ENCODE assay signal across 8 cellular contexts in genomic region chr10:60964257-60965235, GRCh38. TPM values are rescaled to one million over a fixed set of nuclear protein-coding genes. Genes with fewer than 3 reads are reported as not detected.
DNase-seq lines count a peak whose midpoint lies in the region; ATAC-seq and TF ChIP-seq lines count a peak whose summit lies in the region.

No MANE protein-coding gene starts in this region.

- H3K27me3 Mint-ChIP-seq in activated CD8-positive, alpha-beta T cell treated with anti-CD3 and anti-CD28 coated beads, Interleukin-2, amount 10 ng/mL, durations not matched to agents 7 days and 5 days (ENCODE audit: low read depth) = peaks cover 5% of the 10 kb centered on the region

- no peaks in the 10 kb centered on the region for H3K9me3 ChIP-seq in esophagus squamous epithelium
- H3K9me3 ChIP-seq in muscle layer of duodenum (ENCODE audit: control insufficient read depth in 1 of 2, low read length in 2 of 2) = no peaks in the 10 kb centered on the region
- H3K9me3 ChIP-seq in thoracic aorta = no peaks in the 10 kb centered on the region

- POLR2A ChIA-PET in activated CD8-positive, alpha-beta T cell treated with anti-CD3 and anti-CD28 coated beads, Interleukin-2, amount 10 ng/mL, durations not matched to agents 7 days and 5 days (lab: Charles Lee) = no interaction called here

- CTCF ChIA-PET in activated CD8-positive, alpha-beta T cell treated with anti-CD3 and anti-CD28 coated beads, Interleukin-2, amount 10 ng/mL, durations not matched to agents 7 days and 5 days (lab: Charles Lee) = interaction anchor here (0.7 to 1.7 kb wide), 9 partner anchors 9 to 159 kb away, joined by 3 to 10 read pairs (median 4); no protein-coding TSS in a partner anchor

- peak; percentile 35 to 85 (median 75) for TF ChIP-seq CTCF in esophagus squamous epithelium (IDR thresholded peaks at IDR 0.05)
- peak; percentile 77 for TF ChIP-seq CTCF in thoracic aorta (IDR thresholded peaks at IDR 0.05)

- H3K27me3 ChIP-seq in esophagus squamous epithelium = no peaks in the 10 kb centered on the region
- no peaks in the 10 kb centered on the region for H3K27me3 ChIP-seq in muscle layer of duodenum (ENCODE audit: low read depth, low read length)
- no peaks in the 10 kb centered on the region for H3K27me3 ChIP-seq in thoracic aorta (replicated peaks; ENCODE audit: insufficient read depth)

- no peak overlapping the region for H3K4me3 Mint-ChIP-seq in activated CD8-positive, alpha-beta T cell treated with anti-CD3 and anti-CD28 coated beads, Interleukin-2, amount 10 ng/mL, durations not matched to agents 7 days and 5 days

- no peaks in the 10 kb centered on the region for H3K9me3 Mint-ChIP-seq in activated CD8-positive, alpha-beta T cell treated with anti-CD3 and anti-CD28 coated beads, Interleukin-2, amount 10 ng/mL, durations not matched to agents 7 days and 5 days (ENCODE audit: insufficient read depth)

- ATAC-seq in HG02642 (IDR thresholded peaks at IDR 0.05; ENCODE audit: poor library complexity, unreplicated experiment) (peak; percentile 56), thoracic aorta (ENCODE audit: insufficient number of reproducible peaks, low FRiP score, low read depth) (peak; percentile 78)
- ATAC-seq in activated CD8-positive, alpha-beta T cell treated with anti-CD3 and anti-CD28 coated beads, Interleukin-2, amount 10 ng/mL, durations not matched to agents 7 days and 5 days = no peak

- H3K27ac ChIP-seq in esophagus squamous epithelium (peak overlapping the region; percentile 9 to 74 (median 61)), muscle layer of duodenum (ENCODE audit: low read length) (peak overlapping the region; percentile 68), thoracic aorta (peak overlapping the region in 1 of 2 donors; percentile 22)

- H3K4me3 ChIP-seq in esophagus squamous epithelium (no peak overlapping the region), muscle layer of duodenum (ENCODE audit: low read depth in 1 of 2, low read length in 2 of 2) (no peak overlapping the region), thoracic aorta (peak overlapping the region; percentile 23)

- peaks cover 0 to 24% (median 13%) of the 10 kb centered on the region in 3 donors for H3K4me1 ChIP-seq in esophagus squamous epithelium
- H3K4me1 ChIP-seq in muscle layer of duodenum (ENCODE audit: control insufficient read depth in 1 of 2, insufficient read depth in 2 of 2, low read length in 2 of 2) = peaks cover 0 to 10% of the 10 kb centered on the region in 2 donors
- peaks cover 5 to 13% of the 10 kb centered on the region in 2 donors for H3K4me1 ChIP-seq in thoracic aorta (ENCODE audit: control insufficient read depth in 1 of 2, low read depth in 2 of 2)

- H3K27ac Mint-ChIP-seq in activated CD8-positive, alpha-beta T cell treated with anti-CD3 and anti-CD28 coated beads, Interleukin-2, amount 10 ng/mL, durations not matched to agents 7 days and 5 days = no peak overlapping the region

- no peak for TF ChIP-seq POLR2A in esophagus squamous epithelium (IDR thresholded peaks at IDR 0.05)

- intact Hi-C loops in esophagus squamous epithelium (cut with DNase I) = loop anchor here (5.0 kb wide), 1 partner anchor 147 kb away; no protein-coding TSS in a partner anchor

- WGBS in esophagus squamous epithelium, 2 donors = 12 to 14% methylated on average over 5 of the region's 5 CpGs

- DNase-seq in NCI-H1436 (lab: John Stamatoyannopoulos, UW) (peak; percentile 67), NCI-H1436 treated with DMSO at 0.1 percent for 48 hours (lab: John Stamatoyannopoulos, UW) (no peak), NCI-H446 (lab: John Stamatoyannopoulos, UW) (peak; percentile 65 to 79), esophagus squamous epithelium (lab: John Stamatoyannopoulos, UW) (no peak), thoracic aorta (ENCODE audit: low spot score) (peak; percentile 3)
- peak; percentile 67 for DNase-seq in activated CD8-positive, alpha-beta T cell treated with anti-CD3 and anti-CD28 coated beads, Interleukin-2, amount 10 ng/mL, durations not matched to agents 7 days and 5 days

- H3K36me3 ChIP-seq in esophagus squamous epithelium (no peaks in the 10 kb centered on the region), muscle layer of duodenum (ENCODE audit: control insufficient read depth in 1 of 2, insufficient read depth in 2 of 2, low read length in 2 of 2) (no peaks in the 10 kb centered on the region), thoracic aorta (no peaks in the 10 kb centered on the region)

- H3K4me1 Mint-ChIP-seq in activated CD8-positive, alpha-beta T cell treated with anti-CD3 and anti-CD28 coated beads, Interleukin-2, amount 10 ng/mL, durations not matched to agents 7 days and 5 days (ENCODE audit: low read depth) = peaks cover 14% of the 10 kb centered on the region

- H3K36me3 Mint-ChIP-seq in activated CD8-positive, alpha-beta T cell treated with anti-CD3 and anti-CD28 coated beads, Interleukin-2, amount 10 ng/mL, durations not matched to agents 7 days and 5 days (ENCODE audit: low read depth) = no peaks in the 10 kb centered on the region

RNA-seq across cellular contexts. Expression of gene RHOBTB1, which starts 20.6 kb away (rescaled TPM):
- total RNA-seq in activated CD8-positive, alpha-beta T cell treated with anti-CD3 and anti-CD28 coated beads, Interleukin-2, amount 10 ng/mL, durations not matched to agents 7 days and 5 days = under 1 TPM in 1 of 2 experiments, not detected in 1; 0.05 TPM
- total RNA-seq in esophagus squamous epithelium (1 to 10 TPM in 2 of 4 donors, under 1 TPM in 2; 0.11 to 3.4 (median 1.4) TPM), thoracic aorta (10 to 100 TPM; 16.7 to 19.6 TPM)

Comparison
In these comparisons a context has a peak if more than half of its experiments do, and no peak if none do; other contexts are left out.
1. DNase-seq: peak in NCI-H1436 (single experiment), NCI-H446 (2 of 2), activated CD8-positive, alpha-beta T cell treated with anti-CD3 and anti-CD28 coated beads, Interleukin-2, amount 10 ng/mL, durations not matched to agents 7 days and 5 days (single experiment) and thoracic aorta (single experiment); none in NCI-H1436 treated with DMSO at 0.1 percent for 48 hours (single experiment) and esophagus squamous epithelium (single experiment).